ENCODE assay signal across 11 cellular contexts in the genomic region with DNA sequence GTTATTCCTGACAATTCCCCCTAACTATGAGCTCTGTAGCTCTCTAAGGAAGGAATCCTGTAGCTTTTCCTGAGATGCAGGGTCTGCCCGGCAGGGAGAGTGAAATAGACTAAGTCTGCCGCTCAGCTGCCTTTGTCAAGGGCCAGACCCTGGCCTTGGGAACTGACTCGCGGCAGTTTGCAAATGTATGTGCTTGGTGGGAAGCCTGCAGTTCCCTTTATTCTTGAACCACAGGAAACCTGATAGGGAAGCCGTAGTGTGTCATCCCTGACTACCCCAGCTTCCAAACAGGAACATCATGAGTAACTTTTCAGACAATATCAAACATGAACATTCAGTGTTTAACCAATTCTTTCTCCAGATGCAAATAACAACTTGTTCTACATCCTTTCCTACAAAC.
DNase-seq lines count a peak whose midpoint lies in the region; ATAC-seq and TF ChIP-seq lines count a peak whose summit lies in the region.
"Had no signal": no experiment of that assay in that cellular context is flagged by ENCODE, and none has a peak within 500 bp of the region (broad histone marks: within the 10 kb centered on the region; RNA-seq: fewer than 3 reads in every experiment).

No MANE protein-coding gene starts in this region.

- CTCF ChIA-PET in activated naive CD4-positive, alpha-beta T cell treated with anti-CD3 and anti-CD28 coated beads, Interleukin-2, amount 10 ng/mL, durations not matched to agents 7 days and 5 days (lab: Charles Lee) = interaction anchor here (0.9 to 2.8 kb wide), 3 partner anchors 17 to 28 kb away, joined by 3 to 7 read pairs (median 6); no protein-coding TSS in a partner anchor
- CTCF ChIA-PET in PC-9 (lab: Charles Lee) = interaction anchor here (0.6 kb wide), 1 partner anchor 56 kb away, joined by 3 read pairs; no protein-coding TSS in a partner anchor
- CTCF ChIA-PET in Caco-2 (lab: Charles Lee) = interaction anchor here (0.6 to 0.7 kb wide), 2 partner anchors 705 to 1835 kb away, joined by 3 to 5 read pairs; no protein-coding TSS in a partner anchor

- no TSS peak for BruUV-seq in PC-9 (replicated peaks; lab: Mats Ljungman, UMichigan)
- BruUV-seq in Caco-2 (replicated peaks; lab: Mats Ljungman, UMichigan) = no TSS peak

- no peaks in the 10 kb centered on the region for H3K4me1 ChIP-seq in PC-9 (replicated peaks; ENCODE audit: insufficient read depth)
- no peaks in the 10 kb centered on the region for H3K4me1 ChIP-seq in Caco-2
- H3K4me1 ChIP-seq: parathyroid adenoma had no signal

- no peaks in the 10 kb centered on the region for H3K36me3 Mint-ChIP-seq in activated naive CD4-positive, alpha-beta T cell treated with anti-CD3 and anti-CD28 coated beads, Interleukin-2, amount 10 ng/mL, durations not matched to agents 7 days and 5 days
- no peaks in the 10 kb centered on the region for H3K36me3 Mint-ChIP-seq in Caco-2 (ENCODE audit: insufficient read depth, unreplicated experiment)

- H3K27ac Mint-ChIP-seq in activated naive CD4-positive, alpha-beta T cell treated with anti-CD3 and anti-CD28 coated beads, Interleukin-2, amount 10 ng/mL, durations not matched to agents 7 days and 5 days = no peak overlapping the region
- H3K27ac Mint-ChIP-seq in Caco-2 (ENCODE audit: unreplicated experiment) = no peak overlapping the region

- H3K4me3 ChIP-seq in PC-9 (no peak overlapping the region), Caco-2 (ENCODE audit: low read depth, low read length) (no peak overlapping the region)

- no peaks in the 10 kb centered on the region for H3K36me3 ChIP-seq in PC-9 (ENCODE audit: low read depth)
- no peaks in the 10 kb centered on the region for H3K36me3 ChIP-seq in Caco-2 (ENCODE audit: control insufficient read depth, insufficient read depth, low read length)

- H3K27me3 ChIP-seq in PC-9 (ENCODE audit: insufficient read depth, low read depth) (no peaks in the 10 kb centered on the region), Caco-2 (replicated peaks; ENCODE audit: control insufficient read depth, insufficient read depth, low read length) (no peaks in the 10 kb centered on the region)

- H3F3A ChIP-seq in PC-9 (ENCODE audit: insufficient read depth, low read depth) = no peaks in the 10 kb centered on the region

- no peak for ATAC-seq in GM18511 (IDR thresholded peaks at IDR 0.05; ENCODE audit: unreplicated experiment)

- H3K27me3 Mint-ChIP-seq in activated naive CD4-positive, alpha-beta T cell treated with anti-CD3 and anti-CD28 coated beads, Interleukin-2, amount 10 ng/mL, durations not matched to agents 7 days and 5 days = no peaks in the 10 kb centered on the region
- no peaks in the 10 kb centered on the region for H3K27me3 Mint-ChIP-seq in Caco-2 (ENCODE audit: insufficient read depth, unreplicated experiment)

- H3K9me3 Mint-ChIP-seq in activated naive CD4-positive, alpha-beta T cell treated with anti-CD3 and anti-CD28 coated beads, Interleukin-2, amount 10 ng/mL, durations not matched to agents 7 days and 5 days = no peaks in the 10 kb centered on the region
- peaks cover 2% of the 10 kb centered on the region for H3K9me3 Mint-ChIP-seq in Caco-2 (ENCODE audit: unreplicated experiment)

- DNase-seq in EH (ENCODE audit: low read depth) = peak; percentile 29
- peak; percentile 76 for DNase-seq in NCI-H69 (lab: John Stamatoyannopoulos, UW)
- peak; percentile 62 for DNase-seq in ecto neural progenitor cell (ENCODE audit: low spot score)
- peak; percentile 69 to 89 for DNase-seq in lung microvascular endothelial cell (ENCODE audit: low read depth in 2 of 2)
- no peak for DNase-seq in activated naive CD4-positive, alpha-beta T cell treated with anti-CD3 and anti-CD28 coated beads, Interleukin-2, amount 10 ng/mL, durations not matched to agents 7 days and 5 days
- DNase-seq in PC-9 = no peak
- DNase-seq in Caco-2 = no peak
- DNase-seq: activated T-cell treated with anti-CD3 and anti-CD28 coated beads for 4 hours had no signal

- H3K9me3 ChIP-seq in PC-9 (ENCODE audit: insufficient read depth, low read depth) = no peaks in the 10 kb centered on the region
- H3K9me3 ChIP-seq in Caco-2 = no peaks in the 10 kb centered on the region

- no peak for TF ChIP-seq CTCF in PC-9 (conservative IDR thresholded peaks at IDR 0.05)
- no peak for TF ChIP-seq CTCF in Caco-2 (IDR thresholded peaks at IDR 0.05; ENCODE audit: insufficient read depth in 1 of 2, low read depth in 1 of 2, low read length in 1 of 2, severe bottlenecking in 1 of 2, unreplicated experiment in 1 of 2)

- POLR2A ChIA-PET in PC-9 (lab: Charles Lee; ENCODE audit: unreplicated experiment) = no interaction called here
- POLR2A ChIA-PET in Caco-2 (lab: Charles Lee) = no interaction called here

- no peak overlapping the region for H3K4me3 Mint-ChIP-seq in activated naive CD4-positive, alpha-beta T cell treated with anti-CD3 and anti-CD28 coated beads, Interleukin-2, amount 10 ng/mL, durations not matched to agents 7 days and 5 days
- no peak overlapping the region for H3K4me3 Mint-ChIP-seq in Caco-2 (ENCODE audit: unreplicated experiment)

- no peaks in the 10 kb centered on the region for H3K4me1 Mint-ChIP-seq in activated naive CD4-positive, alpha-beta T cell treated with anti-CD3 and anti-CD28 coated beads, Interleukin-2, amount 10 ng/mL, durations not matched to agents 7 days and 5 days
- no peaks in the 10 kb centered on the region for H3K4me1 Mint-ChIP-seq in Caco-2 (ENCODE audit: low read depth, unreplicated experiment)

- no peaks in the 10 kb centered on the region for H4K20me1 ChIP-seq in PC-9 (ENCODE audit: insufficient read depth)

- H3K4me2 ChIP-seq in PC-9 = no peak overlapping the region

- H3K9me2 ChIP-seq in PC-9 (ENCODE audit: insufficient read depth) = no peaks in the 10 kb centered on the region

- no peak overlapping the region for H2AFZ ChIP-seq in PC-9
- H2AFZ ChIP-seq: parathyroid adenoma had no signal

- H3K79me2 ChIP-seq in PC-9 (ENCODE audit: low read depth) = no peaks in the 10 kb centered on the region
- H3K79me2 ChIP-seq: parathyroid adenoma had no signal

- intact Hi-C loops in PC-9 (cut with micrococcal nuclease; ENCODE audit: unreplicated experiment) (no loop called here), Caco-2 (cut with micrococcal nuclease; ENCODE audit: unreplicated experiment) (no loop called here)

- H3K27ac ChIP-seq in PC-9 = no peak overlapping the region
- H3K27ac ChIP-seq: C4-2B, parathyroid adenoma had no signal

Comparison
In these comparisons a context has a peak if more than half of its experiments do, and no peak if none do; other contexts are left out.
1. DNase-seq: peak in EH (single experiment), NCI-H69 (single experiment), ecto neural progenitor cell (single experiment) and lung microvascular endothelial cell (2 of 2); none in activated naive CD4-positive, alpha-beta T cell treated with anti-CD3 and anti-CD28 coated beads, Interleukin-2, amount 10 ng/mL, durations not matched to agents 7 days and 5 days (single experiment), PC-9 (0 of 2) and Caco-2 (0 of 2).